In genomic region chr7:73577627-73578341, GRCh38 we compare ENCODE assay signal across 8 cellular contexts. TPM values are rescaled to one million over a fixed set of nuclear protein-coding genes. Genes with fewer than 3 reads are reported as not detected.
A peak's percentile ranks its signal among the peaks of the same experiment; 100 is the strongest.
DNase-seq lines count a peak whose midpoint lies in the region; ATAC-seq and TF ChIP-seq lines count a peak whose summit lies in the region.

No MANE protein-coding gene starts in this region.

- peak; percentile 26 for ATAC-seq in HG03432 (IDR thresholded peaks at IDR 0.05; ENCODE audit: unreplicated experiment)

- H3K4me3 ChIP-seq in hepatocyte (peak overlapping the region; percentile 69), spleen (peak overlapping the region; percentile 61 to 91 (median 76))

- H3K9me3 Mint-ChIP-seq in activated T-cell treated with anti-CD3 and anti-CD28 coated beads, Interleukin-2, amount 50 U/mL, for 24 hours, result no peaks in the 10 kb centered on the region
- no peaks in the 10 kb centered on the region for H3K9me3 Mint-ChIP-seq in activated T-helper 2 cell treated with anti-CD3 and anti-CD28 coated beads, Interferon-gamma antibody, Interleukin-2, Interleukin-4, amounts not matched to agents 10 μg/mL and 5 μg/mL and 100 μg/mL, durations not matched to agents 14 hours and 24 hours and 36 hours

- peaks cover 44% of the 10 kb centered on the region for H3K36me3 Mint-ChIP-seq in activated T-cell treated with anti-CD3 and anti-CD28 coated beads, Interleukin-2, amount 50 U/mL, for 24 hours (ENCODE audit: low read depth)
- H3K36me3 Mint-ChIP-seq in activated T-helper 2 cell treated with anti-CD3 and anti-CD28 coated beads, Interferon-gamma antibody, Interleukin-2, Interleukin-4, amounts not matched to agents 10 μg/mL and 5 μg/mL and 100 μg/mL, durations not matched to agents 14 hours and 24 hours and 36 hours (ENCODE audit: low read depth), result peaks cover 30% of the 10 kb centered on the region

- H3K27me3 Mint-ChIP-seq in activated T-cell treated with anti-CD3 and anti-CD28 coated beads, Interleukin-2, amount 50 U/mL, for 24 hours, result no peaks in the 10 kb centered on the region
- no peaks in the 10 kb centered on the region for H3K27me3 Mint-ChIP-seq in activated T-helper 2 cell treated with anti-CD3 and anti-CD28 coated beads, Interferon-gamma antibody, Interleukin-2, Interleukin-4, amounts not matched to agents 10 μg/mL and 5 μg/mL and 100 μg/mL, durations not matched to agents 14 hours and 24 hours and 36 hours (ENCODE audit: low read depth)

- H3K4me2 ChIP-seq in hepatocyte, result peak overlapping the region; percentile 93

- H3K27me3 ChIP-seq in hepatocyte, result no peaks in the 10 kb centered on the region
- no peaks in the 10 kb centered on the region for H3K27me3 ChIP-seq in spleen (replicated peaks in 1 of 7)

- H3K27ac ChIP-seq in hepatocyte (peak overlapping the region; percentile 96), spleen (peak overlapping the region; percentile 77 to 96 (median 90))

- intact Hi-C loops in activated T-helper 2 cell treated with anti-CD3 and anti-CD28 coated beads, Interferon-gamma antibody, Interleukin-2, Interleukin-4, amounts not matched to agents 10 μg/mL and 5 μg/mL and 100 μg/mL, durations not matched to agents 14 hours and 24 hours and 36 hours (cut with micrococcal nuclease), result loop anchor here (1.0 to 5.0 kb wide), 5 partner anchors 20 to 161 kb away; partner anchors contain the start of genes ABHD11, BAZ1B, BCL7B and BUD23
- intact Hi-C loops in spleen (cut with DNase I; ENCODE audit: low total_unique reads), result no loop called here

- H4K20me1 ChIP-seq in hepatocyte (ENCODE audit: insufficient read depth, poor library complexity, severe bottlenecking), result peaks cover 14% of the 10 kb centered on the region

- H3K9me3 ChIP-seq in hepatocyte (ENCODE audit: low read depth) (no peaks in the 10 kb centered on the region), spleen (no peaks in the 10 kb centered on the region)

- H3K79me2 ChIP-seq in hepatocyte, result peaks cover 36% of the 10 kb centered on the region

- peaks cover 10% of the 10 kb centered on the region for H3K4me1 ChIP-seq in hepatocyte (ENCODE audit: insufficient read depth)
- H3K4me1 ChIP-seq in spleen, result peaks cover 12 to 65% (median 43%) of the 10 kb centered on the region in 6 donors

- H3K36me3 ChIP-seq in hepatocyte (replicated peaks; ENCODE audit: insufficient read depth, low read depth) (no peaks in the 10 kb centered on the region), spleen (peaks cover 4 to 35% (median 20%) of the 10 kb centered on the region in 6 donors)

- no peaks in the 10 kb centered on the region for H3K9me2 ChIP-seq in hepatocyte (replicated peaks; ENCODE audit: insufficient read depth)

- TF ChIP-seq CTCF in hepatocyte (IDR thresholded peaks at IDR 0.05; ENCODE audit: poor library complexity) (no peak), spleen (IDR thresholded peaks at IDR 0.05 in 8 of 11, conservative IDR thresholded peaks at IDR 0.05 in 3 of 11) (no peak)

- peak overlapping the region; percentile 54 for H2AFZ ChIP-seq in hepatocyte

- peak overlapping the region; percentile 87 for H3K4me3 Mint-ChIP-seq in activated T-cell treated with anti-CD3 and anti-CD28 coated beads, Interleukin-2, amount 50 U/mL, for 24 hours
- H3K4me3 Mint-ChIP-seq in activated T-helper 2 cell treated with anti-CD3 and anti-CD28 coated beads, Interferon-gamma antibody, Interleukin-2, Interleukin-4, amounts not matched to agents 10 μg/mL and 5 μg/mL and 100 μg/mL, durations not matched to agents 14 hours and 24 hours and 36 hours (ENCODE audit: low read depth), result peak overlapping the region; percentile 92

- 17% methylated on average over 25 of the region's 32 CpGs for WGBS in hepatocyte (ENCODE audit: low lambda C conversion rate, missing lambda C conversion rate)
- 16 to 29% (median 20%) methylated on average over 18 to 32 of the region's 32 CpGs for WGBS in spleen, 5 donors

- peaks cover 31% of the 10 kb centered on the region for H3K4me1 Mint-ChIP-seq in activated T-cell treated with anti-CD3 and anti-CD28 coated beads, Interleukin-2, amount 50 U/mL, for 24 hours (ENCODE audit: low read depth)
- peaks cover 15% of the 10 kb centered on the region for H3K4me1 Mint-ChIP-seq in activated T-helper 2 cell treated with anti-CD3 and anti-CD28 coated beads, Interferon-gamma antibody, Interleukin-2, Interleukin-4, amounts not matched to agents 10 μg/mL and 5 μg/mL and 100 μg/mL, durations not matched to agents 14 hours and 24 hours and 36 hours (ENCODE audit: low read depth)

- TF ChIP-seq POLR2A in spleen (IDR thresholded peaks at IDR 0.05), result no peak

- no peak for DNase-seq in activated T-cell treated with anti-CD3 and anti-CD28 coated beads, Interleukin-2, amount 50 U/mL, for 24 hours
- DNase-seq in activated T-cell treated with anti-CD3 and anti-CD28 coated beads, Interleukin-2, amount 50 U/mL, for 1 hour, result no peak
- no peak for DNase-seq in activated T-helper 2 cell treated with anti-CD3 and anti-CD28 coated beads, Interferon-gamma antibody, Interleukin-2, Interleukin-4, amounts not matched to agents 10 μg/mL and 5 μg/mL and 100 μg/mL, durations not matched to agents 14 hours and 24 hours and 36 hours (ENCODE audit: low spot score)
- DNase-seq in hepatocyte (ENCODE audit: low spot score) (no peak), spleen (peak; percentile 80), NCI-H187 treated with DMSO at 0.1 percent for 48 hours (lab: John Stamatoyannopoulos, UW) (no peak), HuH-7.5 (ENCODE audit: low spot score) (no peak)

- peak overlapping the region; percentile 96 for H3K27ac Mint-ChIP-seq in activated T-cell treated with anti-CD3 and anti-CD28 coated beads, Interleukin-2, amount 50 U/mL, for 24 hours
- peak overlapping the region; percentile 68 for H3K27ac Mint-ChIP-seq in activated T-helper 2 cell treated with anti-CD3 and anti-CD28 coated beads, Interferon-gamma antibody, Interleukin-2, Interleukin-4, amounts not matched to agents 10 μg/mL and 5 μg/mL and 100 μg/mL, durations not matched to agents 14 hours and 24 hours and 36 hours

RNA-seq across cellular contexts. Expression of gene TBL2, which starts 0.6 kb away (rescaled TPM):
- total RNA-seq in activated T-helper 2 cell treated with anti-CD3 and anti-CD28 coated beads, Interferon-gamma antibody, Interleukin-2, Interleukin-4, amounts not matched to agents 10 μg/mL and 5 μg/mL and 100 μg/mL, durations not matched to agents 14 hours and 24 hours and 36 hours, result 43.3 and 43.9 TPM in 2 replicates
- total RNA-seq in hepatocyte (72.8 and 73.6 TPM in 2 replicates), spleen (10 to 100 TPM; 20.5 to 31.2 (median 29.3) TPM)
- polyA plus RNA-seq in hepatocyte (55.5 and 62.1 TPM in 2 replicates), spleen (10 to 100 TPM in 1 of 3 donors, 1 to 10 TPM in 2; 8.1 to 11.2 (median 9.2) TPM)

RNA-seq across cellular contexts. Expression of gene BCL7B, which starts 20.3 kb away (rescaled TPM):
- total RNA-seq in activated T-helper 2 cell treated with anti-CD3 and anti-CD28 coated beads, Interferon-gamma antibody, Interleukin-2, Interleukin-4, amounts not matched to agents 10 μg/mL and 5 μg/mL and 100 μg/mL, durations not matched to agents 14 hours and 24 hours and 36 hours, result 68.6 and 74.5 TPM in 2 replicates
- 34.5 and 44.7 TPM in 2 replicates for total RNA-seq in hepatocyte
- polyA plus RNA-seq in hepatocyte, result 54.0 and 60.3 TPM in 2 replicates
- 10 to 100 TPM; 43.6 to 79.2 (median 66.5) TPM for total RNA-seq in spleen
- polyA plus RNA-seq in spleen, result 10 to 100 TPM; 40.1 to 64.3 (median 43.2) TPM

RNA-seq across cellular contexts. Expression of gene MLXIPL, which starts 46.5 kb away (rescaled TPM):
- not detected in 2 replicates for total RNA-seq in activated T-helper 2 cell treated with anti-CD3 and anti-CD28 coated beads, Interferon-gamma antibody, Interleukin-2, Interleukin-4, amounts not matched to agents 10 μg/mL and 5 μg/mL and 100 μg/mL, durations not matched to agents 14 hours and 24 hours and 36 hours
- total RNA-seq in hepatocyte, result 20.9 and 21.7 TPM in 2 replicates
- 45.5 and 46.7 TPM in 2 replicates for polyA plus RNA-seq in hepatocyte
- under 1 TPM in 1 of 7 donors, not detected in 6; 0.23 TPM for total RNA-seq in spleen
- polyA plus RNA-seq in spleen, result under 1 TPM; 0.09 to 0.20 (median 0.13) TPM

RNA-seq across cellular contexts. Expression of gene BAZ1B, which starts 55.7 kb away (rescaled TPM):
- 99.6 and 101 TPM in 2 replicates for total RNA-seq in activated T-helper 2 cell treated with anti-CD3 and anti-CD28 coated beads, Interferon-gamma antibody, Interleukin-2, Interleukin-4, amounts not matched to agents 10 μg/mL and 5 μg/mL and 100 μg/mL, durations not matched to agents 14 hours and 24 hours and 36 hours
- total RNA-seq in hepatocyte (40.7 and 44.7 TPM in 2 replicates), spleen (10 to 100 TPM; 47.9 to 61.4 (median 56.4) TPM)
- polyA plus RNA-seq in hepatocyte (16.7 TPM in 2 replicates), spleen (10 to 100 TPM in 2 of 3 donors, 1 to 10 TPM in 1; 9.2 to 22.3 (median 10.9) TPM)

Comparison
In these comparisons a context has a peak if more than half of its experiments do, and no peak if none do; other contexts are left out.
1. RNA of gene MLXIPL, which starts 46.5 kb away (total RNA-seq): 20.9 to 21.7 TPM in hepatocyte; 0.23 TPM in spleen and not detected in activated T-helper 2 cell treated with anti-CD3 and anti-CD28 coated beads, Interferon-gamma antibody, Interleukin-2, Interleukin-4, amounts not matched to agents 10 μg/mL and 5 μg/mL and 100 μg/mL, durations not matched to agents 14 hours and 24 hours and 36 hours; every median in the first group is over 10 times any median in the second.